In the genomic region with DNA sequence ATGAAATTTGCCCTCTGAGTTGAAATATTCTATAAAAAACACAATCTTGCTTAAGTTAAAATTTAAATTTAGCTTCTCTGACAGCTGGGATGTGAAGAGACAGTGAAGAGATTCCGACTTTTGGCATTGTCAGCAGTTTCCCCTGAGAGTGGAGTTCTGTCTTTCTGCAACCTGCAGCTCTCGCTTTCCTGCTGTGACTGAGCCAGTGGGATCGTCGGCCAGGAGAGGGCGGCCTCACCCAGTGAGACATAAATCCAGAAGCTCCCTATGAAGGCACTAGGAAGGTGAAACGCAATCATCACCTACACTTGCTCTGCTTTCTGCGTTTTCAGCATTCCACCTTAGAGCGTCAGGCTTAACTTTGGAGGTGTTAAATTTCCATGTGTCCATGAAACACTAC, we compare ENCODE assay signal across 8 cellular contexts.
DNase-seq lines count a peak whose midpoint lies in the region; ATAC-seq, FAIRE-seq and TF ChIP-seq lines count a peak whose summit lies in the region.

No MANE protein-coding gene starts in this region.

- no TSS peak for BruUV-seq in GM12878 (replicated peaks; lab: Mats Ljungman, UMichigan)

- 0 out of 2 replicates have a peak, but pooled peaks have one; percentile 8 for TF ChIP-seq RAD21 in GM12878 (IDR thresholded peaks at IDR 0.05; ENCODE audit: insufficient read depth, low read depth, low read length)

- no peak overlapping the region for H3K9ac ChIP-seq in GM12878 (ENCODE audit: control insufficient read depth, insufficient read depth, low read length)
- H3K9ac ChIP-seq in mesendoderm (ENCODE audit: low read length), result no peak overlapping the region

- H3K4ac ChIP-seq in mesendoderm (ENCODE audit: low read depth, low read length), result no peak overlapping the region

- no peak overlapping the region for H2BK120ac ChIP-seq in mesendoderm (ENCODE audit: low read depth, low read length)

- H3K4me1 ChIP-seq in GM12878 (ENCODE audit: control insufficient read depth, insufficient read depth, low read length) (no peaks in the 10 kb centered on the region), mesendoderm (ENCODE audit: control insufficient read depth, low read depth, low read length) (peaks cover 5% of the 10 kb centered on the region), esophagus muscularis mucosa (no peaks in the 10 kb centered on the region)
- H3K4me1 ChIP-seq in naive thymus-derived CD4-positive, alpha-beta T cell (ENCODE audit: control insufficient read depth in 2 of 2, insufficient read depth in 2 of 2, low read length in 2 of 2), result no peaks in the 10 kb centered on the region

- no peaks in the 10 kb centered on the region for H4K20me1 ChIP-seq in GM12878 (ENCODE audit: control insufficient read depth, insufficient read depth)

- H3K18ac ChIP-seq in mesendoderm (ENCODE audit: low read length), result no peak overlapping the region

- TF ChIP-seq EP300 in GM12878 (IDR thresholded peaks at IDR 0.05; ENCODE audit: borderline replicate concordance in 1 of 2, control insufficient read depth in 1 of 2, low read depth in 2 of 2, low read length in 2 of 2) (no peak), esophagus muscularis mucosa (IDR thresholded peaks at IDR 0.05) (no peak)

- POLR2A ChIA-PET in GM12878 (lab: Charles Lee), result no interaction called here
- POLR2A ChIA-PET in naive thymus-derived CD4-positive, alpha-beta T cell (lab: Charles Lee), result no interaction called here

- no peak overlapping the region for H2AK5ac ChIP-seq in mesendoderm (ENCODE audit: low read length)

- FAIRE-seq in GM12878 (lab: Jason Lieb, UNC), result no peak

- H3K9me3 ChIP-seq in GM12878 (replicated peaks; ENCODE audit: control insufficient read depth, insufficient read depth, low read length), result no peaks in the 10 kb centered on the region
- H3K9me3 ChIP-seq in esophagus muscularis mucosa, result no peaks in the 10 kb centered on the region
- no peaks in the 10 kb centered on the region for H3K9me3 ChIP-seq in naive thymus-derived CD4-positive, alpha-beta T cell (ENCODE audit: control insufficient read depth in 2 of 3, low read length in 3 of 3)

- no peaks in the 10 kb centered on the region for H3K4me1 Mint-ChIP-seq in naive thymus-derived CD4-positive, alpha-beta T cell

- 22% methylated on average over 8 of the region's 8 CpGs for WGBS in GM12878 (ENCODE audit: insufficient coverage, insufficient replicate concordance, low lambda C conversion rate, missing lambda C conversion rate)
- WGBS in mesendoderm (ENCODE audit: extremely low coverage, insufficient coverage, low lambda C conversion rate), result no CpG with 5 or more reads among the region's 8 CpGs
- WGBS in esophagus muscularis mucosa, result 39% methylated on average over 8 of the region's 8 CpGs

- H3K27me3 Mint-ChIP-seq in naive thymus-derived CD4-positive, alpha-beta T cell, result peaks cover 0 to 33% (median 5%) of the 10 kb centered on the region in 5 donors

- in situ Hi-C loops in GM12878 (cut with MboI), result loop anchor here (25.0 kb wide), 1 partner anchor 898 kb away; a partner anchor contains a TSS

- H3K56ac ChIP-seq in mesendoderm (ENCODE audit: low read length), result no peak overlapping the region

- H3K27ac ChIP-seq in GM12878 (ENCODE audit: control insufficient read depth, insufficient read depth), result no peak overlapping the region
- no peak overlapping the region for H3K27ac ChIP-seq in mesendoderm (ENCODE audit: low read depth, low read length)
- H3K27ac ChIP-seq in esophagus muscularis mucosa (replicated peaks in 1 of 4), result no peak overlapping the region
- H3K27ac ChIP-seq in naive thymus-derived CD4-positive, alpha-beta T cell (ENCODE audit: low read depth, low read length), result no peak overlapping the region

- no peaks in the 10 kb centered on the region for H3K79me1 ChIP-seq in mesendoderm (ENCODE audit: low read length)

- H3K4me3 Mint-ChIP-seq in naive thymus-derived CD4-positive, alpha-beta T cell, result no peak overlapping the region

- no peak overlapping the region for H2BK15ac ChIP-seq in mesendoderm (replicated peaks; ENCODE audit: low read depth)

- H3K9me3 Mint-ChIP-seq in naive thymus-derived CD4-positive, alpha-beta T cell, result peaks cover 0 to 2% (median 0%) of the 10 kb centered on the region in 11 donors

- no peaks in the 10 kb centered on the region for H3K36me3 Mint-ChIP-seq in naive thymus-derived CD4-positive, alpha-beta T cell

- H3K4me3 ChIP-seq in GM12878, result no peak overlapping the region
- no peak overlapping the region for H3K4me3 ChIP-seq in mesendoderm (ENCODE audit: low read length)
- no peak overlapping the region for H3K4me3 ChIP-seq in esophagus muscularis mucosa
- no peak overlapping the region for H3K4me3 ChIP-seq in naive thymus-derived CD4-positive, alpha-beta T cell (ENCODE audit: low read length)

- H3K23ac ChIP-seq in mesendoderm (ENCODE audit: low read length), result no peak overlapping the region

- no peak overlapping the region for H2BK5ac ChIP-seq in mesendoderm (ENCODE audit: low read length)

- ATAC-seq in GM12878 (no peak), HG02610 (IDR thresholded peaks at IDR 0.05; ENCODE audit: unreplicated experiment) (no peak)
- ATAC-seq in naive thymus-derived CD4-positive, alpha-beta T cell, result no peak

- no peak overlapping the region for H4K5ac ChIP-seq in mesendoderm (ENCODE audit: low read length)

- no peak overlapping the region for H3K27ac Mint-ChIP-seq in naive thymus-derived CD4-positive, alpha-beta T cell

- TF ChIP-seq POLR2A in GM12878 (IDR thresholded peaks at IDR 0.05; ENCODE audit: low read depth, low read length) (no peak), esophagus muscularis mucosa (IDR thresholded peaks at IDR 0.05; ENCODE audit: low read depth) (no peak)

- intact Hi-C loops in GM12878 (cut with micrococcal nuclease; ENCODE audit: unreplicated experiment) (no loop called here), esophagus muscularis mucosa (cut with DNase I) (no loop called here)
- intact Hi-C loops in naive thymus-derived CD4-positive, alpha-beta T cell (cut with micrococcal nuclease), result no loop called here

- H2AFZ ChIP-seq in GM12878 (ENCODE audit: control insufficient read depth, low read depth, low read length), result no peak overlapping the region

- SMC1A ChIA-PET in GM12878 (lab: Charles Lee; ENCODE audit: uncharacterized antibody, unreplicated experiment), result interaction anchor here (1.2 to 1.8 kb wide), 6 partner anchors 11 to 938 kb away, joined by 3 to 6 read pairs (median 4); no protein-coding TSS in a partner anchor

- H3K79me2 ChIP-seq in GM12878 (ENCODE audit: control insufficient read depth, insufficient read depth, low read length) (no peaks in the 10 kb centered on the region), mesendoderm (ENCODE audit: control insufficient read depth, insufficient read depth, low read length) (no peaks in the 10 kb centered on the region)

- H3K4me2 ChIP-seq in GM12878 (ENCODE audit: control insufficient read depth, insufficient read depth) (no peak overlapping the region), mesendoderm (ENCODE audit: low read length) (no peak overlapping the region)

- no peak overlapping the region for H4K8ac ChIP-seq in mesendoderm (ENCODE audit: low read depth, low read length)

- CTCF ChIA-PET in GM12878 (lab: Yijun Ruan, JAX), result interaction anchor here (0.8 to 2.8 kb wide), 9 partner anchors 12 to 938 kb away, joined by 3 to 14 read pairs (median 7); no protein-coding TSS in a partner anchor
- CTCF ChIA-PET in naive thymus-derived CD4-positive, alpha-beta T cell (lab: Charles Lee), result no interaction called here

- RAD21 ChIA-PET in GM12878 (lab: Charles Lee; ENCODE audit: unreplicated experiment), result interaction anchor here (0.6 to 1.4 kb wide), 3 partner anchors 23 to 938 kb away, joined by 3 to 4 read pairs (median 4); no protein-coding TSS in a partner anchor

- DNase-seq in NCI-H1417 (lab: John Stamatoyannopoulos, UW), result peak in 2 of 3 experiments; percentile 54 to 75
- DNase-seq in NCI-H1417 treated with DMSO at 0.1 percent for 48 hours (lab: John Stamatoyannopoulos, UW), result no peak
- peak; percentile 18 for DNase-seq in MV-4-11 (lab: John Stamatoyannopoulos, UW)
- DNase-seq in GM12878 (ENCODE audit: low read depth, low spot score), result no peak
- peak; percentile 76 for DNase-seq in mesendoderm
- DNase-seq in esophagus muscularis mucosa (ENCODE audit: extremely low spot score), result no peak
- DNase-seq in naive thymus-derived CD4-positive, alpha-beta T cell, result no peak

- peak; percentile 10 to 28 (median 22); a peak in 3 of 6 replicates for TF ChIP-seq CTCF in GM12878 (IDR thresholded peaks at IDR 0.05 in 2 of 3, conservative IDR thresholded peaks at IDR 0.05 in 1 of 3; ENCODE audit: control insufficient read depth in 2 of 3, extremely low read depth in 1 of 3, insufficient read depth in 1 of 3, low read depth in 3 of 3, low read length in 3 of 3)
- TF ChIP-seq CTCF in esophagus muscularis mucosa (IDR thresholded peaks at IDR 0.05), result peak in 1 of 3 experiments; percentile 25

- H3K27me3 ChIP-seq in GM12878 (replicated peaks in 1 of 2; ENCODE audit: control insufficient read depth in 2 of 2, insufficient read depth in 2 of 2, low read length in 1 of 2) (no peaks in the 10 kb centered on the region; a peak in 2 of 4 replicates), mesendoderm (ENCODE audit: insufficient read depth, low read length, poor library complexity) (no peaks in the 10 kb centered on the region), esophagus muscularis mucosa (no peaks in the 10 kb centered on the region)
- H3K27me3 ChIP-seq in naive thymus-derived CD4-positive, alpha-beta T cell (ENCODE audit: control insufficient read depth in 2 of 2, insufficient read depth in 2 of 2, low read length in 2 of 2), result no peaks in the 10 kb centered on the region

- H3K36me3 ChIP-seq in GM12878 (ENCODE audit: control insufficient read depth in 2 of 2, insufficient read depth in 2 of 2, low read length in 1 of 2), result no peaks in the 10 kb centered on the region
- H3K36me3 ChIP-seq in mesendoderm (ENCODE audit: control insufficient read depth, insufficient read depth, low read length), result no peaks in the 10 kb centered on the region
- no peaks in the 10 kb centered on the region for H3K36me3 ChIP-seq in esophagus muscularis mucosa
- no peaks in the 10 kb centered on the region for H3K36me3 ChIP-seq in naive thymus-derived CD4-positive, alpha-beta T cell (ENCODE audit: control insufficient read depth in 2 of 3, insufficient read depth in 3 of 3, low read length in 3 of 3)

TF ChIP-seq in GM12878, 131 proteins besides CTCF, POLR2A, EP300 and RAD21 (continues in another document):
- TF ChIP-seq STAT1 (conservative IDR thresholded peaks at IDR 0.05) (no peak), IKZF2 (IDR thresholded peaks at IDR 0.05) (no peak)
- TF ChIP-seq, protein P1, sequence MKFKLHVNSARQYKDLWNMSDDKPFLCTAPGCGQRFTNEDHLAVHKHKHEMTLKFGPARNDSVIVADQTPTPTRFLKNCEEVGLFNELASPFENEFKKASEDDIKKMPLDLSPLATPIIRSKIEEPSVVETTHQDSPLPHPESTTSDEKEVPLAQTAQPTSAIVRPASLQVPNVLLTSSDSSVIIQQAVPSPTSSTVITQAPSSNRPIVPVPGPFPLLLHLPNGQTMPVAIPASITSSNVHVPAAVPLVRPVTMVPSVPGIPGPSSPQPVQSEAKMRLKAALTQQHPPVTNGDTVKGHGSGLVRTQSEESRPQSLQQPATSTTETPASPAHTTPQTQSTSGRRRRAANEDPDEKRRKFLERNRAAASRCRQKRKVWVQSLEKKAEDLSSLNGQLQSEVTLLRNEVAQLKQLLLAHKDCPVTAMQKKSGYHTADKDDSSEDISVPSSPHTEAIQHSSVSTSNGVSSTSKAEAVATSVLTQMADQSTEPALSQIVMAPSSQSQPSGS (IDR thresholded peaks at IDR 0.05; ENCODE audit: low read length), result no peak

Comparison
In these comparisons a context has a peak if more than half of its experiments do, and no peak if none do; other contexts are left out.
1. DNase-seq: peak in NCI-H1417 (2 of 3), MV-4-11 (single experiment) and mesendoderm (single experiment); none in NCI-H1417 treated with DMSO at 0.1 percent for 48 hours (single experiment), GM12878 (single experiment), esophagus muscularis mucosa (single experiment) and naive thymus-derived CD4-positive, alpha-beta T cell (0 of 9).